ENCODE assay signal across 29 cellular contexts in genomic region chr11:72460091-72460647, GRCh38.
"Had no signal": no experiment of that assay in that cellular context is flagged by ENCODE, and none has a peak within 500 bp of the region (broad histone marks: within the 10 kb centered on the region; RNA-seq: fewer than 3 reads in every experiment).

No MANE protein-coding gene starts in this region.

- H3K27ac ChIP-seq: colonic mucosa, epithelial cell of prostate, esophagus squamous epithelium, gastrocnemius medialis, heart right ventricle, left lung had no signal

- H3K36me3 Mint-ChIP-seq: immature natural killer cell; memory B cell; naive thymus-derived CD4-positive, alpha-beta T cell; natural killer cell had no signal

- H3K9me3 ChIP-seq: colonic mucosa, esophagus squamous epithelium, gastrocnemius medialis, heart right ventricle, left lung had no signal

- H3K36me3 ChIP-seq: colonic mucosa, esophagus squamous epithelium, gastrocnemius medialis, heart right ventricle, left lung had no signal

- H3K4me3 ChIP-seq: colonic mucosa, esophagus squamous epithelium, gastrocnemius medialis, heart right ventricle, left lung, lung had no signal

- FAIRE-seq: endometrium, keratinocyte had no signal

- H3K27me3 ChIP-seq: colonic mucosa, gastrocnemius medialis, left lung had no signal

- DNase-seq: colonic mucosa; cortex of kidney; effector CD8-positive, alpha-beta T cell; effector memory CD8-positive, alpha-beta T cell; endodermal cell; erythroblast; esophagus squamous epithelium; foreskin fibroblast; foreskin melanocyte; gastrocnemius medialis; glutamatergic neuron; heart right ventricle; hippocampal formation; immature natural killer cell; left cardiac atrium; left lung; left ventricle myocardium superior; mammary epithelial cell; mesendoderm; midbrain; naive thymus-derived CD4-positive, alpha-beta T cell; natural killer cell had no signal

- H3K4me1 ChIP-seq: colonic mucosa, esophagus squamous epithelium, gastrocnemius medialis, heart right ventricle, left lung had no signal

- ATAC-seq: effector memory CD8-positive, alpha-beta T cell; esophagus mucosa; gastrocnemius medialis; heart right ventricle; left cardiac atrium; left lung; left ventricle myocardium superior; naive thymus-derived CD4-positive, alpha-beta T cell; natural killer cell had no signal

- H3K4me1 Mint-ChIP-seq: endodermal cell, immature natural killer cell, memory B cell, natural killer cell had no signal

- H3K27ac Mint-ChIP-seq: dendritic cell treated with granulocyte-macrophage colony-stimulating factor and Interleukin-4, amounts not matched to agents 40 ng/mL and 50 ng/mL, for 4 days; effector memory CD8-positive, alpha-beta T cell; endodermal cell; immature natural killer cell; memory B cell; natural killer cell had no signal

- H3K4me3 Mint-ChIP-seq: dendritic cell treated with granulocyte-macrophage colony-stimulating factor and Interleukin-4, amounts not matched to agents 40 ng/mL and 50 ng/mL, for 4 days; effector memory CD8-positive, alpha-beta T cell; endodermal cell; immature natural killer cell; memory B cell; naive thymus-derived CD4-positive, alpha-beta T cell; natural killer cell had no signal
